Comparison of ENCODE assay signal across 5 cellular contexts in the genomic region with DNA sequence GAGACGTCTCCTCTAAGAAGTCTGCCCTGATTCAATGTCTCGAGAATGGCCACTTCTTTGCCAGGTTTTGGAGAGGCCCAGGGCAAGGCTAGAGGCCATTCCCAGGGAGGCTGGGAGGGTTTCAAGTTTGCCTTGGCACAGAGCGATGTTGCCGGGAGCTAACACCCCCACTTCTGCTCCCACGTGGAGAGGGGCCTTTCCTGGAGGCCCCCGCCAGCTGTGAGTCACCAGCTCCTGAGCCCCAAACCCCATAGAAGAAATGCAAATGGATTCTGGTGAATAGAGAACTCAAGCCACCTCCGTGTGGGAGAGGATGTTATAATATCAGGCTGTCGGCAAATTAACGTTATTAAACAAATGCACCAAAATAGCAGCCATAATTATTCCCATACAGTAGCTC.
"Had no signal": no experiment of that assay in that cellular context is flagged by ENCODE, and none has a peak within 500 bp of the region (broad histone marks: within the 10 kb centered on the region; RNA-seq: fewer than 3 reads in every experiment).

No MANE protein-coding gene starts in this region.

- H3K9me3 Mint-ChIP-seq: H9 had no signal

- H3K27me3 Mint-ChIP-seq: IgD-negative memory B cell had no signal

- H3K27ac Mint-ChIP-seq: H9, IgD-negative memory B cell had no signal

- H3K4me3 Mint-ChIP-seq: H9, IgD-negative memory B cell had no signal

- DNase-seq: GOT3, H9, HCEC 1CT had no signal

- H3K27ac ChIP-seq: HL-60 had no signal

- H3K4me1 Mint-ChIP-seq: IgD-negative memory B cell had no signal
